Comparison of ENCODE assay signal across 26 cellular contexts in genomic region chr3:112020653-112021052, GRCh38. TPM values are rescaled to one million over a fixed set of nuclear protein-coding genes. Genes with fewer than 3 reads are reported as not detected.
"Had no signal": no experiment of that assay in that cellular context is flagged by ENCODE, and none has a peak within 500 bp of the region (broad histone marks: within the 10 kb centered on the region; RNA-seq: fewer than 3 reads in every experiment).

No MANE protein-coding gene starts in this region.

- H3K4me3 Mint-ChIP-seq: activated B cell treated with CpG ODN at 0.5 μM for 24 hours; activated naive CD8-positive, alpha-beta T cell; activated T-cell treated with anti-CD3 and anti-CD28 coated beads, Interleukin-2, amount 50 U/mL, for 72 hours; natural killer cell; T-helper 1 cell treated with Interleukin-12 subunit alpha and Interleukin-12 subunit beta and Interleukin-4 antibody, amounts not matched to agents 30 μg/mL and 1 μg/mL, for 36 hours had no signal

- H3K4me1 ChIP-seq: body of pancreas, foreskin keratinocyte, tibial nerve, vagina had no signal

- H3K27ac ChIP-seq: body of pancreas, coronary artery, foreskin keratinocyte, tibial nerve, vagina had no signal

- ATAC-seq: activated T-cell treated with anti-CD3 and anti-CD28 coated beads, Interleukin-2, amount 50 U/mL, for 72 hours; body of pancreas; foreskin keratinocyte; left lobe of liver; mucosa of descending colon; natural killer cell; right cardiac atrium had no signal

- H3K36me3 Mint-ChIP-seq: natural killer cell had no signal

- H3K27ac Mint-ChIP-seq: activated B cell treated with CpG ODN at 0.5 μM for 24 hours; activated naive CD8-positive, alpha-beta T cell; activated T-cell treated with anti-CD3 and anti-CD28 coated beads, Interleukin-2, amount 50 U/mL, for 72 hours; natural killer cell; T-helper 1 cell treated with Interleukin-12 subunit alpha and Interleukin-12 subunit beta and Interleukin-4 antibody, amounts not matched to agents 30 μg/mL and 1 μg/mL, for 36 hours had no signal

- DNase-seq: activated B cell treated with CpG ODN at 0.5 μM for 24 hours; activated CD4-positive, alpha-beta T cell treated with anti-CD3 and anti-CD28 coated beads for 48 hours; activated CD8-positive, alpha-beta memory T cell treated with anti-CD3 and anti-CD28 coated beads, Interleukin-2, amount 50 U/mL, for 48 hours; activated gamma-delta T cell treated with Interleukin-2 at 50 U/mL for 16 hours; activated T-cell treated with anti-CD3 and anti-CD28 coated beads, Interleukin-2, amount 50 U/mL, for 72 hours; amygdala; body of pancreas; central memory CD4-positive, alpha-beta T cell; effector CD8-positive, alpha-beta T cell; foreskin keratinocyte; mucosa of descending colon; natural killer cell; occipital lobe; right cardiac atrium; small intestine; stimulated activated CD4-positive, alpha-beta T cell treated with anti-CD3 and anti-CD28 coated beads, Interleukin-4, amount 100 ng/mL, for 24 hours; stimulated activated naive CD4-positive, alpha-beta T cell; substantia nigra had no signal

- H3K36me3 ChIP-seq: tibial nerve, vagina had no signal

- H3K27me3 ChIP-seq: body of pancreas, foreskin keratinocyte, tibial nerve, vagina had no signal

- H3K9me3 Mint-ChIP-seq: activated B cell treated with CpG ODN at 0.5 μM for 24 hours; natural killer cell; T-helper 1 cell treated with Interleukin-12 subunit alpha and Interleukin-12 subunit beta and Interleukin-4 antibody, amounts not matched to agents 30 μg/mL and 1 μg/mL, for 36 hours had no signal

- H3K4me3 ChIP-seq: body of pancreas, coronary artery, mucosa of descending colon, tibial nerve, vagina had no signal

- H3K9me3 ChIP-seq: body of pancreas, mucosa of descending colon, vagina had no signal

- H3K4me1 Mint-ChIP-seq: activated B cell treated with CpG ODN at 0.5 μM for 24 hours, natural killer cell had no signal

- H3K27me3 Mint-ChIP-seq: activated B cell treated with CpG ODN at 0.5 μM for 24 hours; activated naive CD8-positive, alpha-beta T cell had no signal

RNA-seq across cellular contexts. Expression of gene TMPRSS7, which starts 13.9 kb away (rescaled TPM):
- total RNA-seq: activated B cell treated with CpG ODN at 0.5 μM for 24 hours, body of pancreas, foreskin keratinocyte, left lobe of liver, lung microvascular endothelial cell, natural killer cell, posterior vena cava, right cardiac atrium, tibial nerve, vagina had no signal
- polyA plus RNA-seq: right cardiac atrium had no signal

RNA-seq across cellular contexts. Expression of gene TAGLN3, which starts 21.9 kb away (rescaled TPM):
- total RNA-seq: activated B cell treated with CpG ODN at 0.5 μM for 24 hours, left lobe of liver, lung microvascular endothelial cell, natural killer cell, posterior vena cava had no signal
